Comparison of ENCODE assay signal across 29 cellular contexts in the genomic region with DNA sequence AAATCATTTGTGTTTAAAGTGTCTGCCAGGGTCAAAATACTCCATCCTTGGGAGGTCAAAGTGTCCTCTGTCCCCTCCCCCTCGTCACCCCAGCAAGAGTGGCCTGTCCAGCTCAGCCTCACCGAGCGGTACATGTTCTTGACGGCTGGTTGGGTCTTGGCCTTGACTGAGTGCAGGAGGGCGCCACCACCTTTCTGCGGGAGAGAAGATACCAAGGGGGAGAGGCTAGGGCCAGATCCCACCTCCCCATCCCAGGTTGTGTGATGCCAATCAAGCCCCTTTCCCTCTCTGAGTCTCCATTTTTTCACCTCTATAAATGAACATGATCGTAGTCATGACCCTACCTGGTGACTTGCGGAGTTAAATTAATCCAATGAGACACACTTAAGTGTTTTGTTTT. TPM values are rescaled to one million over a fixed set of nuclear protein-coding genes. Genes with fewer than 3 reads are reported as not detected.
"Had no signal": no experiment of that assay in that cellular context is flagged by ENCODE, and none has a peak within 500 bp of the region (broad histone marks: within the 10 kb centered on the region; RNA-seq: fewer than 3 reads in every experiment).

No MANE protein-coding gene starts in this region.

- H3K9me2 ChIP-seq: SK-N-SH had no signal

- H3K27ac ChIP-seq: HL-60, RWPE1 had no signal

- H3K9me3 ChIP-seq: SK-N-SH had no signal

- DNase-seq: KBM-7, MV-4-11, NCI-H1048, NCI-H1105 treated with DMSO at 0.1 percent for 48 hours, NCI-H1417 treated with DMSO at 0.1 percent for 48 hours, NCI-H146, NCI-H1694 treated with DMSO at 0.1 percent for 48 hours, NCI-H1930, NCI-H2081, NCI-H2107, NCI-H345, NCI-H446 treated with DMSO at 0.1 percent for 48 hours, NCI-H510A treated with DMSO at 0.1 percent for 48 hours, NCI-H526, NCI-H748 treated with DMSO at 0.1 percent for 48 hours, PC-3, SHP77, SK-N-SH, T-helper 1 cell, T-helper 17 cell had no signal

- FAIRE-seq: HTR-8/SVneo had no signal

- H3K9me3 Mint-ChIP-seq: IgD-negative memory B cell had no signal

- H3K4me3 Mint-ChIP-seq: IgD-negative memory B cell, T-helper 17 cell had no signal

- ATAC-seq: Panc1, PC-3, T-helper 17 cell had no signal

- H3K4me2 ChIP-seq: SK-N-SH had no signal

- H3K27me3 Mint-ChIP-seq: IgD-negative memory B cell, T-helper 17 cell had no signal

- H3K9ac ChIP-seq: SK-N-SH had no signal

RNA-seq across cellular contexts. Expression of a gene that starts 6.1 kb away (rescaled TPM):
- total RNA-seq: LHCN-M2 had no signal
- polyA plus RNA-seq: SK-N-SH had no signal

RNA-seq across cellular contexts. Expression of a gene that starts 11.4 kb away (rescaled TPM):
- total RNA-seq: LHCN-M2, MCF 10A, PC-3, SK-MEL-5 had no signal

RNA-seq across cellular contexts. Expression of a gene that starts 31.9 kb away (rescaled TPM):
- total RNA-seq: LHCN-M2, MCF 10A had no signal

RNA-seq across cellular contexts. Expression of a gene that starts 36.6 kb away (rescaled TPM):
- total RNA-seq: LHCN-M2, MCF 10A, OCI-LY7, T-helper 17 cell had no signal
- polyA plus RNA-seq: IgD-negative memory B cell had no signal
